In genomic region chr4:169071781-169072180, GRCh38 we compare ENCODE assay signal across 19 cellular contexts.
A peak's percentile ranks its signal among the peaks of the same experiment; 100 is the strongest.
DNase-seq lines count a peak whose midpoint lies in the region; ATAC-seq and TF ChIP-seq lines count a peak whose summit lies in the region.
"Had no signal": no experiment of that assay in that cellular context is flagged by ENCODE, and none has a peak within 500 bp of the region (broad histone marks: within the 10 kb centered on the region; RNA-seq: fewer than 3 reads in every experiment).

No MANE protein-coding gene starts in this region.

- no peak overlapping the region for H3K4ac ChIP-seq in IMR-90 (ENCODE audit: low read depth, low read length)

- no peak overlapping the region for H3K23ac ChIP-seq in IMR-90 (ENCODE audit: low read depth, low read length)

- DNase-seq in IMR-90 (peak; percentile 20), amniotic epithelial cell (ENCODE audit: low read depth) (peak; percentile 53), fibroblast of the aortic adventitia (ENCODE audit: low read depth) (peak; percentile 66), stromal cell of bone marrow (ENCODE audit: low read depth) (peak; percentile 34), SHP77 (lab: John Stamatoyannopoulos, UW) (no peak), cerebellum (ENCODE audit: low spot score) (no peak)
- DNase-seq: activated CD8-positive, alpha-beta T cell treated with anti-CD3 and anti-CD28 coated beads for 36 hours; activated effector memory CD4-positive, alpha-beta T cell treated with anti-CD3 and anti-CD28 coated beads, Interleukin-2, amount 50 U/mL, for 16 hours; activated T-cell treated with anti-CD3 and anti-CD28 coated beads for 4 hours; hypothalamus; NCI-H2029 treated with DMSO at 0.1 percent for 48 hours; psoas muscle; SIG-M5; stimulated activated CD8-positive, alpha-beta memory T cell treated with anti-CD3 and anti-CD28 coated beads, Interleukin-4, amount 100 ng/mL, for 48 hours had no signal

- no peak overlapping the region for H3K14ac ChIP-seq in IMR-90 (replicated peaks; ENCODE audit: low read depth, low read length)

- no peak overlapping the region for H3K27ac ChIP-seq in IMR-90 (ENCODE audit: insufficient read depth, low read length)
- H3K27ac ChIP-seq: coronary artery, esophagus muscularis mucosa, psoas muscle had no signal

- in situ Hi-C loops in IMR-90 (cut with MboI; ENCODE audit: low sequenced_read_pairs) = no loop called here

- H2BK5ac ChIP-seq in IMR-90 (ENCODE audit: low read depth, low read length, poor library complexity, severe bottlenecking) = no peak overlapping the region

- H2AK9ac ChIP-seq in IMR-90 (replicated peaks; ENCODE audit: low read depth, low read length, poor library complexity) = no peak overlapping the region

- no peak overlapping the region for H3K9ac ChIP-seq in IMR-90 (ENCODE audit: low read depth, low read length)

- no peak overlapping the region for H4K8ac ChIP-seq in IMR-90 (ENCODE audit: low read depth in 2 of 2, low read length in 2 of 2)

- H4K5ac ChIP-seq in IMR-90 (ENCODE audit: low read depth, low read length) = no peak overlapping the region

- BruUV-seq in IMR-90 (replicated peaks; lab: Mats Ljungman, UMichigan) = no TSS peak

- TF ChIP-seq CTCF in IMR-90 (conservative IDR thresholded peaks at IDR 0.05; ENCODE audit: low read depth, low read length) (no peak), fibroblast of the aortic adventitia (IDR thresholded peaks at IDR 0.05; ENCODE audit: insufficient read depth, low read length) (no peak)

- H3K4me1 ChIP-seq in IMR-90 (ENCODE audit: control insufficient read depth, insufficient read depth, low read length) = 0 out of 2 replicates have a peak, but pooled peaks cover 1% of the 10 kb centered on the region
- H3K4me1 ChIP-seq: esophagus muscularis mucosa, psoas muscle had no signal

- POLR2A ChIA-PET in IMR-90 (lab: Charles Lee; ENCODE audit: unreplicated experiment) = no interaction called here

- no peak overlapping the region for H2BK20ac ChIP-seq in IMR-90 (ENCODE audit: low read depth, low read length)

- dilution Hi-C loops in IMR-90 (cut with HindIII; ENCODE audit: low sequenced_read_pairs, unreplicated experiment) = no loop called here

- no peak overlapping the region for H3K56ac ChIP-seq in IMR-90 (ENCODE audit: extremely low read depth, insufficient read depth, low read length)

- intact Hi-C loops in IMR-90 (cut with micrococcal nuclease) = no loop called here

- H2BK15ac ChIP-seq in IMR-90 (ENCODE audit: low read depth, low read length) = no peak overlapping the region

- H3K9me3 ChIP-seq in IMR-90 (ENCODE audit: control insufficient read depth, insufficient read depth, low read length) = no peaks in the 10 kb centered on the region
- H3K9me3 ChIP-seq: esophagus muscularis mucosa, psoas muscle had no signal

- WGBS in IMR-90 (ENCODE audit: extremely low coverage in 2 of 2, insufficient read length in 1 of 2), 2 experiments = no CpG with 5 or more reads among the region's 5 CpGs

- H3K4me3 ChIP-seq in IMR-90 (ENCODE audit: insufficient read depth, low read depth, low read length) = no peak overlapping the region
- no peak overlapping the region for H3K4me3 ChIP-seq in fibroblast of the aortic adventitia (ENCODE audit: low read depth, low read length)
- H3K4me3 ChIP-seq: coronary artery, esophagus muscularis mucosa, psoas muscle had no signal

- TF ChIP-seq POLR2A in IMR-90 (IDR thresholded peaks at IDR 0.05; ENCODE audit: low read depth, low read length) = no peak

- no peaks in the 10 kb centered on the region for H3K36me3 ChIP-seq in IMR-90 (ENCODE audit: control insufficient read depth, insufficient read depth, low read length)
- H3K36me3 ChIP-seq: esophagus muscularis mucosa had no signal

- no peaks in the 10 kb centered on the region; the same call in 1 of the 2 replicates for H3K9me1 ChIP-seq in IMR-90 (ENCODE audit: insufficient read depth, low read length)

- no peak overlapping the region for H2AFZ ChIP-seq in IMR-90 (replicated peaks; ENCODE audit: low read length, poor library complexity)

- no peak overlapping the region for H2BK120ac ChIP-seq in IMR-90 (ENCODE audit: low read depth, low read length)

- H4K20me1 ChIP-seq in IMR-90 (ENCODE audit: insufficient read depth, low read length) = no peaks in the 10 kb centered on the region

- no peak overlapping the region for H3K4me2 ChIP-seq in IMR-90 (ENCODE audit: low read depth, low read length)

- ATAC-seq in IMR-90 (ENCODE audit: low read depth) (no peak), GM21825 (IDR thresholded peaks at IDR 0.05; ENCODE audit: unreplicated experiment) (no peak)
- ATAC-seq: activated CD4-positive, CD25-positive, alpha-beta regulatory T cell treated with anti-CD3 and anti-CD28 coated beads, Interleukin-2, amount 50 U/mL, for 24 hours; activated CD8-positive, alpha-beta T cell treated with anti-CD3 and anti-CD28 coated beads for 36 hours; natural killer cell treated with Interleukin-12 subunit alpha and Interleukin-12 subunit beta and Interleukin-15 and Interleukin-18, amount 100 ng/mL, for 72 hours; psoas muscle had no signal

- H4K91ac ChIP-seq in IMR-90 (ENCODE audit: insufficient read depth, low read depth, low read length) = no peak overlapping the region

- H2AK5ac ChIP-seq in IMR-90 (ENCODE audit: low read depth, low read length) = no peak overlapping the region

- H3K79me1 ChIP-seq in IMR-90 (ENCODE audit: low read depth in 1 of 2, low read length in 2 of 2) = no peaks in the 10 kb centered on the region

- H3K18ac ChIP-seq in IMR-90 (ENCODE audit: low read depth, low read length) = no peak overlapping the region

- no peaks in the 10 kb centered on the region for H3K27me3 ChIP-seq in IMR-90 (ENCODE audit: control insufficient read depth, insufficient read depth, low read length)
- H3K27me3 ChIP-seq: esophagus muscularis mucosa had no signal

- no peak for TF ChIP-seq RAD21 in IMR-90 (IDR thresholded peaks at IDR 0.05; ENCODE audit: low read length)

- CTCF ChIA-PET in IMR-90 (lab: Yijun Ruan, JAX) = no interaction called here

TF ChIP-seq in IMR-90, 13 proteins besides CTCF, POLR2A, EP300 and RAD21:
- TF ChIP-seq RCOR1 (IDR thresholded peaks at IDR 0.05; ENCODE audit: insufficient replicate concordance, low read length) (no peak), CHD1 (IDR thresholded peaks at IDR 0.05; ENCODE audit: low read depth, low read length) (no peak), MAFK (IDR thresholded peaks at IDR 0.05; ENCODE audit: low read depth, low read length) (no peak), MXI1 (IDR thresholded peaks at IDR 0.05; ENCODE audit: borderline replicate concordance, low read depth, low read length) (no peak), RFX5 (IDR thresholded peaks at IDR 0.05; ENCODE audit: low read depth, low read length) (no peak), NFE2L2 (IDR thresholded peaks at IDR 0.05; ENCODE audit: low read depth, low read length) (no peak), USF2 (IDR thresholded peaks at IDR 0.05; ENCODE audit: low read depth, low read length) (no peak), CEBPB (IDR thresholded peaks at IDR 0.05; ENCODE audit: low read depth, low read length) (no peak), SMC3 (IDR thresholded peaks at IDR 0.05; ENCODE audit: low read depth, low read length) (no peak), ELK1 (IDR thresholded peaks at IDR 0.05; ENCODE audit: borderline replicate concordance, low read depth, low read length) (no peak), FOS (IDR thresholded peaks at IDR 0.05; ENCODE audit: low read depth, low read length) (no peak), BHLHE40 (IDR thresholded peaks at IDR 0.05; ENCODE audit: low read depth, low read length) (no peak), MAZ (IDR thresholded peaks at IDR 0.05; ENCODE audit: borderline replicate concordance, low read depth, low read length) (no peak)

Comparison
In these comparisons a context has a peak if more than half of its experiments do, and no peak if none do; other contexts are left out.
1. DNase-seq: peak in IMR-90 (single experiment), amniotic epithelial cell (single experiment), fibroblast of the aortic adventitia (single experiment) and stromal cell of bone marrow (single experiment); none in SHP77 (0 of 2) and cerebellum (single experiment).